25 cellular contexts compared by ENCODE assay signal in the genomic region with DNA sequence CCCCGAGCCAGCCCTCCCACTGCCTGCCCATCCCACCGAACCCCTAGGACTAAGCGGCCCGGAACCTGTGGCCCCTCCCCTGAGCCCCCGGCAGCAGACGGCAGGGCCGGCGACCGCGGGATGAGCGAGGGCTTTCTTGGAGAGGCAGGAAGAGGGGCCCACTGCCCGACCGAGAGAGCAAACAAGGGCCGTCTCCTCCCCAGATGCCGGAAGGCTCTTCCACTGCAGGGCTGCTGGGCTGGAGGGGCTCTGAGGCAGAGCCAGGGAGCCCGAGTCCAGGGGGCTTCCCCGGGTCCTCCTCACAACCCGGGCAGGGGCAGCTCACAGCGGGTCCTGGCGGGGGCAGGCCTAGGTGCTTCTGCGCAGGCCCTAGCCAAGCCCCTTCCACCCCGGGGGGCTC. TPM values are rescaled to one million over a fixed set of nuclear protein-coding genes. Genes with fewer than 3 reads are reported as not detected.
"Had no signal": no experiment of that assay in that cellular context is flagged by ENCODE, and none has a peak within 500 bp of the region (broad histone marks: within the 10 kb centered on the region; RNA-seq: fewer than 3 reads in every experiment).

No MANE protein-coding gene starts in this region.

- H3K4me3 ChIP-seq: breast epithelium, MG63, SK-N-MC had no signal

- H3K36me3 Mint-ChIP-seq: activated CD4-positive, alpha-beta memory T cell treated with anti-CD3 and anti-CD28 coated beads for 36 hours; activated naive CD4-positive, alpha-beta T cell treated with anti-CD3 and anti-CD28 coated beads, Interleukin-2, amount 50 U/mL, for 24 hours had no signal

- H3K27ac ChIP-seq: breast epithelium, SK-N-MC, VCaP had no signal

- H3K4me3 Mint-ChIP-seq: activated CD4-positive, alpha-beta memory T cell treated with anti-CD3 and anti-CD28 coated beads for 36 hours; activated CD4-positive, alpha-beta T cell treated with anti-CD3 and anti-CD28 coated beads, Interleukin-2, amount 10 ng/mL, durations not matched to agents 7 days and 5 days; activated naive CD4-positive, alpha-beta T cell treated with anti-CD3 and anti-CD28 coated beads, Interleukin-2, amount 50 U/mL, for 24 hours had no signal

- H3K4me1 Mint-ChIP-seq: activated CD4-positive, alpha-beta T cell treated with anti-CD3 and anti-CD28 coated beads, Interleukin-2, amount 10 ng/mL, durations not matched to agents 7 days and 5 days; activated naive CD4-positive, alpha-beta T cell treated with anti-CD3 and anti-CD28 coated beads, Interleukin-2, amount 50 U/mL, for 24 hours had no signal

- H3K27ac Mint-ChIP-seq: activated CD4-positive, alpha-beta memory T cell treated with anti-CD3 and anti-CD28 coated beads for 36 hours; activated CD4-positive, alpha-beta T cell treated with anti-CD3 and anti-CD28 coated beads, Interleukin-2, amount 10 ng/mL, durations not matched to agents 7 days and 5 days; activated naive CD4-positive, alpha-beta T cell treated with anti-CD3 and anti-CD28 coated beads, Interleukin-2, amount 50 U/mL, for 24 hours had no signal

- H3K27me3 ChIP-seq: breast epithelium, MG63 had no signal

- H3K27me3 Mint-ChIP-seq: activated CD4-positive, alpha-beta memory T cell treated with anti-CD3 and anti-CD28 coated beads for 36 hours; activated CD4-positive, alpha-beta T cell treated with anti-CD3 and anti-CD28 coated beads, Interleukin-2, amount 10 ng/mL, durations not matched to agents 7 days and 5 days; activated naive CD4-positive, alpha-beta T cell treated with anti-CD3 and anti-CD28 coated beads, Interleukin-2, amount 50 U/mL, for 24 hours had no signal

- H3K9me3 ChIP-seq: breast epithelium, MG63 had no signal

- H3K36me3 ChIP-seq: breast epithelium, MG63 had no signal

- H3K9me3 Mint-ChIP-seq: activated CD4-positive, alpha-beta memory T cell treated with anti-CD3 and anti-CD28 coated beads for 36 hours; activated CD4-positive, alpha-beta T cell treated with anti-CD3 and anti-CD28 coated beads, Interleukin-2, amount 10 ng/mL, durations not matched to agents 7 days and 5 days; activated naive CD4-positive, alpha-beta T cell treated with anti-CD3 and anti-CD28 coated beads, Interleukin-2, amount 50 U/mL, for 24 hours had no signal

- DNase-seq: activated CD4-positive, alpha-beta memory T cell treated with anti-CD3 and anti-CD28 coated beads for 36 hours; activated CD4-positive, alpha-beta T cell treated with anti-CD3 and anti-CD28 coated beads, Interleukin-2, amount 10 ng/mL, durations not matched to agents 7 days and 5 days; activated CD4-positive, CD25-positive, alpha-beta regulatory T cell; activated naive CD4-positive, alpha-beta T cell; aorta; caudate nucleus; MG63; MV-4-11; NCI-H1930; NCI-H2171 treated with DMSO at 0.1 percent for 48 hours; NCI-H226; NCI-H526; NCI-H774; NK-92 treated with Interleukin-12 subunit alpha and Interleukin-12 subunit beta, amount 100 ng/mL, for 24 hours; OCI-M1; RPMI8226 had no signal

- ATAC-seq: Panc1, Right ventricle myocardium inferior had no signal

- H3K4me1 ChIP-seq: breast epithelium had no signal

RNA-seq across cellular contexts. Expression of gene PERCC1, which starts 2.9 kb away (rescaled TPM):
- total RNA-seq: activated CD4-positive, alpha-beta memory T cell treated with anti-CD3 and anti-CD28 coated beads for 36 hours; activated CD4-positive, alpha-beta T cell treated with anti-CD3 and anti-CD28 coated beads, Interleukin-2, amount 10 ng/mL, durations not matched to agents 7 days and 5 days; aorta; breast epithelium; cerebellum; NCI-H460; T-helper 2 cell treated with Interferon-gamma antibody and Interleukin-4, amounts not matched to agents 100 ng/mL and 5 ng/mL, for 36 hours had no signal
- polyA plus RNA-seq: aorta had no signal
